ENCODE assay signal across 8 cellular contexts in the genomic region with DNA sequence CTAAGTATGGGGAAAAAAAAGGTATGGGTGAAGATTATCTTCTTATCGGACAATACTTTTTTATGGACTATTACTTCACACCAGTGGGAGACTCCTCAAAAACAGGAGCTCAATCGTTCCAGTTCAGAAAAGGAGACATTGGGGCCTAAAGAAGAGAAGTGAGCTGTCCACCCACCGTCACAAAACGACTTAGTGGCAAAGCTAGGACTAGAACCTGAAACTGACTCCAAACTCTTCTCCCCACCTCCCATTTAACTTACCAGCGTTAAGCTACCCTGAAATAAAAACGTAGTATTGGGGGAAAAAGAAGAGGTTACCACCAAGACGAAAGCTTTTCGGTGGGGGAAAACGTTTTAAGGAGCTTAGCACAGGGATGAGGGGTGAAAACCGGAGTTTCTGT. TPM values are rescaled to one million over a fixed set of nuclear protein-coding genes. Genes with fewer than 3 reads are reported as not detected.
DNase-seq lines count a peak whose midpoint lies in the region; ATAC-seq and TF ChIP-seq lines count a peak whose summit lies in the region.

No MANE protein-coding gene starts in this region.

- H3K36me3 ChIP-seq in esophagus squamous epithelium (peaks cover 0 to 39% (median 0%) of the 10 kb centered on the region in 3 donors), parathyroid adenoma (ENCODE audit: control insufficient read depth, insufficient read depth, low read length) (no peaks in the 10 kb centered on the region)

- H3K4me3 ChIP-seq in AG04449 (ENCODE audit: low read depth, low read length) (peak overlapping the region; percentile 79), esophagus squamous epithelium (peak overlapping the region; percentile 58 to 84 (median 74)), parathyroid adenoma (ENCODE audit: low read depth, low read length) (peak overlapping the region; percentile 85)

- TF ChIP-seq CTCF in AG04449 (IDR thresholded peaks at IDR 0.05; ENCODE audit: insufficient read depth, low read length, missing control alignments) (no peak), esophagus squamous epithelium (IDR thresholded peaks at IDR 0.05) (no peak), parathyroid adenoma (IDR thresholded peaks at IDR 0.05) (no peak)

- H3K9me3 ChIP-seq in esophagus squamous epithelium (no peaks in the 10 kb centered on the region), parathyroid adenoma (ENCODE audit: control insufficient read depth, low read length) (no peaks in the 10 kb centered on the region)

- POLR2A ChIA-PET in AG04449 (lab: Yijun Ruan, JAX), result interaction anchor here (0.9 to 1.1 kb wide), 3 partner anchors 12 to 318 kb away, joined by 3 to 4 read pairs (median 3); no protein-coding TSS in a partner anchor

- CTCF ChIA-PET in AG04449 (lab: Yijun Ruan, JAX), result interaction anchor here (0.7 to 1.4 kb wide), 4 partner anchors 11 to 721 kb away, joined by 3 to 4 read pairs (median 3); no protein-coding TSS in a partner anchor

- H3K27ac ChIP-seq in esophagus squamous epithelium, result peak overlapping the region; percentile 74 to 87 (median 82)
- H3K27ac ChIP-seq in parathyroid adenoma, result no peak overlapping the region

- H2AFZ ChIP-seq in parathyroid adenoma, result peak overlapping the region; percentile 84

- no peak for TF ChIP-seq POLR2A in esophagus squamous epithelium (IDR thresholded peaks at IDR 0.05)

- no peaks in the 10 kb centered on the region for H3K79me2 ChIP-seq in parathyroid adenoma

- H3K4me2 ChIP-seq in parathyroid adenoma (ENCODE audit: low read length), result peak overlapping the region; percentile 73

- intact Hi-C loops in esophagus squamous epithelium (cut with DNase I), result no loop called here

- no peak overlapping the region for H3K9ac ChIP-seq in parathyroid adenoma

- ATAC-seq in GM19395 (IDR thresholded peaks at IDR 0.05; ENCODE audit: unreplicated experiment), result peak; percentile 6
- no peak for ATAC-seq in GM19455 (IDR thresholded peaks at IDR 0.05; ENCODE audit: unreplicated experiment)
- no peak for ATAC-seq in HG02938 (IDR thresholded peaks at IDR 0.05; ENCODE audit: unreplicated experiment)

- WGBS in esophagus squamous epithelium, 2 donors, result 9% methylated on average over 10 of the region's 10 CpGs

- H3K4me1 ChIP-seq in esophagus squamous epithelium, result peaks cover 5 to 29% (median 16%) of the 10 kb centered on the region in 3 donors
- H3K4me1 ChIP-seq in parathyroid adenoma, result no peaks in the 10 kb centered on the region

- H3K27me3 ChIP-seq in esophagus squamous epithelium, result peaks cover 0 to 17% (median 0%) of the 10 kb centered on the region in 4 donors
- no peaks in the 10 kb centered on the region for H3K27me3 ChIP-seq in parathyroid adenoma (ENCODE audit: control insufficient read depth, insufficient read depth, low read length)

- DNase-seq in AG04449 (ENCODE audit: low read depth, low spot score) (no peak), RPMI7951 (ENCODE audit: low read depth) (peak; percentile 11), esophagus squamous epithelium (lab: John Stamatoyannopoulos, UW) (no peak), DMS114 treated with DMSO at 0.1 percent for 48 hours (lab: John Stamatoyannopoulos, UW; ENCODE audit: unreplicated experiment) (no peak)

RNA-seq across cellular contexts. Expression of gene GTF3C3, which starts 0.5 kb away (rescaled TPM):
- total RNA-seq in RPMI7951 (2014; rRNA removed; shearing (Covaris generic)), result 52.2 and 52.9 TPM in 2 replicates
- 10 to 100 TPM; 16.4 to 36.6 (median 23.2) TPM for total RNA-seq in esophagus squamous epithelium

RNA-seq across cellular contexts. Expression of gene C2orf66, which starts 10.2 kb away (rescaled TPM):
- 0.12 TPM in 1 of 2 replicates, not detected in the other for total RNA-seq in RPMI7951 (2014; rRNA removed; shearing (Covaris generic))
- total RNA-seq in esophagus squamous epithelium, result under 1 TPM in 1 of 4 donors, not detected in 3; 0.18 TPM
